Comparison of ENCODE assay signal across 18 cellular contexts in genomic region chr3:130961458-130961857, GRCh38.
A peak's percentile ranks its signal among the peaks of the same experiment; 100 is the strongest.
DNase-seq lines count a peak whose midpoint lies in the region; FAIRE-seq lines count a peak whose summit lies in the region.
"Had no signal": no experiment of that assay in that cellular context is flagged by ENCODE, and none has a peak within 500 bp of the region (broad histone marks: within the 10 kb centered on the region; RNA-seq: fewer than 3 reads in every experiment).

No MANE protein-coding gene starts in this region.

- no peaks in the 10 kb centered on the region for H3K9me2 ChIP-seq in Karpas-422 (replicated peaks; ENCODE audit: insufficient read depth, low read length)

- no peaks in the 10 kb centered on the region for H4K20me1 ChIP-seq in Karpas-422 (ENCODE audit: insufficient read depth, low read depth, low read length)
- H4K20me1 ChIP-seq: BLaER1 treated with 17β-estradiol and CSF1 and Interleukin-3, amounts not matched to agents 10 nM and 100 nM had no signal

- peaks cover 66% of the 10 kb centered on the region for H3K79me2 ChIP-seq in Karpas-422 (ENCODE audit: low read length)

- H3K27ac ChIP-seq in Karpas-422 (ENCODE audit: low read length) = peak overlapping the region; percentile 9; the same call in 1 of the 2 replicates
- H3K27ac ChIP-seq: 22Rv1; A549; BLaER1 treated with 17β-estradiol and CSF1 and Interleukin-3, amounts not matched to agents 10 nM and 100 nM; C4-2B had no signal

- H2AFZ ChIP-seq in Karpas-422 (ENCODE audit: low read length) = no peak overlapping the region

- H3K9ac ChIP-seq in Karpas-422 (ENCODE audit: low read length) = no peak overlapping the region
- H3K9ac ChIP-seq: BLaER1 treated with 17β-estradiol and CSF1 and Interleukin-3, amounts not matched to agents 10 nM and 100 nM had no signal

- no peak overlapping the region for H3K4me3 ChIP-seq in Karpas-422 (ENCODE audit: low read length)
- H3K4me3 ChIP-seq: A549; BLaER1 treated with 17β-estradiol and CSF1 and Interleukin-3, amounts not matched to agents 10 nM and 100 nM had no signal

- FAIRE-seq in G401.6 (lab: Jason Lieb, UNC) = peak; percentile 42
- FAIRE-seq in islet of Langerhans (lab: Jason Lieb, UNC) = peak; percentile 30
- FAIRE-seq: A549, GM12891, GM19239 had no signal

- no peak for DNase-seq in Karpas-422
- DNase-seq in central memory CD4-positive, alpha-beta T cell = no peak
- DNase-seq in stimulated activated CD4-positive, alpha-beta T cell treated with anti-CD3 and anti-CD28 coated beads, Interleukin-12 subunit alpha, Interleukin-12 subunit beta, amount 100 ng/mL, for 4 hours = no peak
- DNase-seq: AML-193; Caco-2; Calu3; CD4-positive, alpha-beta T cell; CD8-positive, alpha-beta T cell; DMS79 treated with DMSO at 0.1 percent for 48 hours; GDM1 had no signal

- H3K4me2 ChIP-seq in Karpas-422 (ENCODE audit: low read depth, low read length, poor library complexity, severe bottlenecking) = no peak overlapping the region
- H3K4me2 ChIP-seq: A549; BLaER1 treated with 17β-estradiol and CSF1 and Interleukin-3, amounts not matched to agents 10 nM and 100 nM had no signal

- H3K9me3 ChIP-seq in Karpas-422 (ENCODE audit: low read length) = no peaks in the 10 kb centered on the region
- H3K9me3 ChIP-seq: A549; BLaER1 treated with 17β-estradiol and CSF1 and Interleukin-3, amounts not matched to agents 10 nM and 100 nM; Caco-2 had no signal

- no peaks in the 10 kb centered on the region for H3K27me3 ChIP-seq in Karpas-422 (ENCODE audit: low read length)
- H3K27me3 ChIP-seq: BLaER1 treated with 17β-estradiol and CSF1 and Interleukin-3, amounts not matched to agents 10 nM and 100 nM had no signal

- H3K4me1 ChIP-seq in Karpas-422 (ENCODE audit: low read length) = no peaks in the 10 kb centered on the region
- H3K4me1 ChIP-seq: BLaER1 treated with 17β-estradiol and CSF1 and Interleukin-3, amounts not matched to agents 10 nM and 100 nM had no signal

- peaks cover 89% of the 10 kb centered on the region for H3K36me3 ChIP-seq in Karpas-422 (ENCODE audit: insufficient read depth, low read length)
